18 cellular contexts compared by ENCODE assay signal in genomic region chr11:45233804-45234170, GRCh38. TPM values are rescaled to one million over a fixed set of nuclear protein-coding genes. Genes with fewer than 3 reads are reported as not detected.
DNase-seq lines count a peak whose midpoint lies in the region; ATAC-seq and TF ChIP-seq lines count a peak whose summit lies in the region.
"Had no signal": no experiment of that assay in that cellular context is flagged by ENCODE, and none has a peak within 500 bp of the region (broad histone marks: within the 10 kb centered on the region; RNA-seq: fewer than 3 reads in every experiment).

No MANE protein-coding gene starts in this region.

- peaks cover 0 to 5% (median 0%) of the 10 kb centered on the region in 6 donors for H3K36me3 ChIP-seq in spleen
- H3K36me3 ChIP-seq in tibial nerve, result peaks cover 0 to 5% (median 0%) of the 10 kb centered on the region in 3 donors
- H3K36me3 ChIP-seq: heart left ventricle, pancreas, SJSA1 had no signal

- no peaks in the 10 kb centered on the region for H3K4me1 Mint-ChIP-seq in activated T-cell treated with anti-CD3 and anti-CD28 coated beads, Interleukin-2, amount 50 U/mL, for 72 hours (ENCODE audit: low read depth)
- H3K4me1 Mint-ChIP-seq in activated T-cell treated with anti-CD3 and anti-CD28 coated beads, Interleukin-2, amount 50 U/mL, for 24 hours (ENCODE audit: low read depth), result no peaks in the 10 kb centered on the region
- H3K4me1 Mint-ChIP-seq: central memory CD8-positive, alpha-beta T cell had no signal

- no peaks in the 10 kb centered on the region for H3K9me3 Mint-ChIP-seq in activated T-cell treated with anti-CD3 and anti-CD28 coated beads, Interleukin-2, amount 50 U/mL, for 72 hours
- H3K9me3 Mint-ChIP-seq in activated T-cell treated with anti-CD3 and anti-CD28 coated beads, Interleukin-2, amount 50 U/mL, for 24 hours, result no peaks in the 10 kb centered on the region
- H3K9me3 Mint-ChIP-seq: central memory CD8-positive, alpha-beta T cell had no signal

- H3K4me3 ChIP-seq in coronary artery (no peak overlapping the region), spleen (no peak overlapping the region), tibial nerve (no peak overlapping the region)
- H3K4me3 ChIP-seq: heart left ventricle, pancreas, SJSA1, skin epidermis had no signal

- H3K27ac Mint-ChIP-seq in activated T-cell treated with anti-CD3 and anti-CD28 coated beads, Interleukin-2, amount 50 U/mL, for 72 hours, result no peak overlapping the region
- no peak overlapping the region for H3K27ac Mint-ChIP-seq in activated T-cell treated with anti-CD3 and anti-CD28 coated beads, Interleukin-2, amount 50 U/mL, for 24 hours
- H3K27ac Mint-ChIP-seq: activated CD8-positive, alpha-beta memory T cell treated with anti-CD3 and anti-CD28 coated beads, Interleukin-2, amount 10 ng/mL, durations not matched to agents 7 days and 5 days had no signal

- peaks cover 0 to 10% (median 0%) of the 10 kb centered on the region in 6 donors for H3K4me1 ChIP-seq in spleen
- H3K4me1 ChIP-seq in tibial nerve, result peaks cover 0 to 4% (median 0%) of the 10 kb centered on the region in 4 donors
- H3K4me1 ChIP-seq: pancreas, SJSA1 had no signal

- intact Hi-C loops in spleen (cut with DNase I; ENCODE audit: low total_unique reads), result no loop called here

- H3K27ac ChIP-seq in coronary artery, result no peak overlapping the region
- no peak overlapping the region for H3K27ac ChIP-seq in spleen
- H3K27ac ChIP-seq in tibial nerve, result no peak overlapping the region
- H3K27ac ChIP-seq: heart left ventricle, pancreas, SJSA1, skin epidermis had no signal

- TF ChIP-seq POLR2A in spleen (IDR thresholded peaks at IDR 0.05) (no peak), tibial nerve (IDR thresholded peaks at IDR 0.05) (no peak)

- TF ChIP-seq CTCF in coronary artery (IDR thresholded peaks at IDR 0.05) (peak; percentile 9), spleen (IDR thresholded peaks at IDR 0.05 in 8 of 11, conservative IDR thresholded peaks at IDR 0.05 in 3 of 11) (peak in 4 of 11 experiments; percentile 2 to 45 (median 12)), tibial nerve (IDR thresholded peaks at IDR 0.05) (no peak)

- no peak for DNase-seq in activated T-cell treated with anti-CD3 and anti-CD28 coated beads, Interleukin-2, amount 50 U/mL, for 72 hours
- no peak for DNase-seq in activated T-cell treated with anti-CD3 and anti-CD28 coated beads, Interleukin-2, amount 50 U/mL, for 24 hours
- DNase-seq in coronary artery (ENCODE audit: low spot score), result no peak
- DNase-seq in spleen, result peak; percentile 73
- DNase-seq in NK-92 treated with Interleukin-12 subunit alpha and Interleukin-12 subunit beta, amount 100 ng/mL, for 24 hours (lab: John Stamatoyannopoulos, UW), result no peak
- no peak for DNase-seq in DMS153 (lab: John Stamatoyannopoulos, UW)
- DNase-seq in tibial nerve (ENCODE audit: low spot score in 2 of 2), result no peak
- DNase-seq: NCI-H1048, NCI-H2081 treated with DMSO at 0.1 percent for 48 hours, NCI-H524 treated with DMSO at 0.1 percent for 48 hours had no signal

- TF ChIP-seq EP300 in tibial nerve (IDR thresholded peaks at IDR 0.05), result no peak

- WGBS in spleen, 5 donors, result 78 to 83% (median 82%) methylated on average over 11 to 14 of the region's 14 CpGs
- WGBS in tibial nerve, 2 donors, result 74 to 83% methylated on average over 6 to 14 of the region's 14 CpGs

- peak; percentile 9 to 18 for ATAC-seq in activated T-cell treated with anti-CD3 and anti-CD28 coated beads, Interleukin-2, amount 50 U/mL, for 72 hours (replicated peaks in 1 of 2)
- peak; percentile 12 for ATAC-seq in HG03432 (IDR thresholded peaks at IDR 0.05; ENCODE audit: unreplicated experiment)

- H3K4me3 Mint-ChIP-seq in activated T-cell treated with anti-CD3 and anti-CD28 coated beads, Interleukin-2, amount 50 U/mL, for 72 hours, result no peak overlapping the region
- H3K4me3 Mint-ChIP-seq in activated T-cell treated with anti-CD3 and anti-CD28 coated beads, Interleukin-2, amount 50 U/mL, for 24 hours, result no peak overlapping the region
- H3K4me3 Mint-ChIP-seq: activated CD8-positive, alpha-beta memory T cell treated with anti-CD3 and anti-CD28 coated beads, Interleukin-2, amount 10 ng/mL, durations not matched to agents 7 days and 5 days; central memory CD8-positive, alpha-beta T cell had no signal

- no peaks in the 10 kb centered on the region for H3K9me3 ChIP-seq in spleen
- H3K9me3 ChIP-seq in tibial nerve, result no peaks in the 10 kb centered on the region
- H3K9me3 ChIP-seq: heart left ventricle, pancreas, SJSA1 had no signal

- H3K36me3 Mint-ChIP-seq in activated T-cell treated with anti-CD3 and anti-CD28 coated beads, Interleukin-2, amount 50 U/mL, for 72 hours (ENCODE audit: insufficient read depth in 2 of 2), result no peaks in the 10 kb centered on the region
- H3K36me3 Mint-ChIP-seq in activated T-cell treated with anti-CD3 and anti-CD28 coated beads, Interleukin-2, amount 50 U/mL, for 24 hours (ENCODE audit: low read depth), result no peaks in the 10 kb centered on the region
- H3K36me3 Mint-ChIP-seq: activated CD8-positive, alpha-beta memory T cell treated with anti-CD3 and anti-CD28 coated beads, Interleukin-2, amount 10 ng/mL, durations not matched to agents 7 days and 5 days had no signal

- H3K27me3 ChIP-seq in spleen (replicated peaks in 1 of 7) (peaks cover 0 to 12% (median 0%) of the 10 kb centered on the region in 7 donors), tibial nerve (no peaks in the 10 kb centered on the region)
- H3K27me3 ChIP-seq: pancreas, SJSA1 had no signal

- peaks cover 30% of the 10 kb centered on the region for H3K27me3 Mint-ChIP-seq in activated T-cell treated with anti-CD3 and anti-CD28 coated beads, Interleukin-2, amount 50 U/mL, for 72 hours (ENCODE audit: low read depth)
- H3K27me3 Mint-ChIP-seq in activated T-cell treated with anti-CD3 and anti-CD28 coated beads, Interleukin-2, amount 50 U/mL, for 24 hours, result peaks cover 22% of the 10 kb centered on the region

RNA-seq across cellular contexts. Expression of gene SYT13, which starts 52.4 kb away (rescaled TPM):
- total RNA-seq in activated T-cell treated with anti-CD3 and anti-CD28 coated beads, Interleukin-2, amount 50 U/mL, for 72 hours, result not detected
- under 1 TPM in 5 of 7 donors, not detected in 2; 0.03 to 0.64 (median 0.28) TPM for total RNA-seq in spleen
- under 1 TPM; 0.02 to 0.11 (median 0.03) TPM for polyA plus RNA-seq in spleen
- under 1 TPM in 2 of 4 donors, not detected in 2; 0.21 to 0.44 TPM for total RNA-seq in tibial nerve
- total RNA-seq: activated CD8-positive, alpha-beta memory T cell treated with anti-CD3 and anti-CD28 coated beads, Interleukin-2, amount 10 ng/mL, durations not matched to agents 7 days and 5 days; SJSA1; subcutaneous adipose tissue had no signal
